In genomic region chr10:26860026-26860541, GRCh38 we compare ENCODE assay signal across 8 cellular contexts. TPM values are rescaled to one million over a fixed set of nuclear protein-coding genes. Genes with fewer than 3 reads are reported as not detected.
A peak's percentile ranks its signal among the peaks of the same experiment; 100 is the strongest.
DNase-seq lines count a peak whose midpoint lies in the region; TF ChIP-seq lines count a peak whose summit lies in the region.

No MANE protein-coding gene starts in this region.

- H3K79me2 ChIP-seq in GM23248 (ENCODE audit: insufficient read depth), result peaks cover 55% of the 10 kb centered on the region
- peaks cover 49% of the 10 kb centered on the region for H3K79me2 ChIP-seq in Loucy (ENCODE audit: insufficient read depth, low read length)

- H3K9me2 ChIP-seq in GM23248 (ENCODE audit: insufficient read depth), result no peaks in the 10 kb centered on the region
- H3K9me2 ChIP-seq in Loucy (replicated peaks; ENCODE audit: low read depth, low read length), result no peaks in the 10 kb centered on the region

- peaks cover 29% of the 10 kb centered on the region for H3K4me1 ChIP-seq in GM23248 (ENCODE audit: insufficient read depth)
- H3K4me1 ChIP-seq in Loucy (ENCODE audit: insufficient read depth, low read length, poor library complexity, severe bottlenecking), result peaks cover 32% of the 10 kb centered on the region
- peaks cover 2 to 25% (median 16%) of the 10 kb centered on the region in 4 donors for H3K4me1 ChIP-seq in liver (ENCODE audit: control insufficient read depth in 4 of 4, insufficient read depth in 4 of 4, low read length in 3 of 4)

- DNase-seq in EL, result peak; percentile 82
- DNase-seq in GM23248, result peak; percentile 83
- DNase-seq in activated CD4-positive, alpha-beta T cell treated with anti-CD3 and anti-CD28 coated beads for 1 hour, result peak; percentile 41
- peak; percentile 82 for DNase-seq in dedifferentiated amniotic fluid mesenchymal stem cell (ENCODE audit: extremely low spot score)
- DNase-seq in stimulated activated CD4-positive, alpha-beta T cell treated with anti-CD3 and anti-CD28 coated beads, Interleukin-4, amount 100 ng/mL, for 1 hour, result peak; percentile 45
- no peak for DNase-seq in DMS153 treated with DMSO at 0.1 percent for 48 hours (lab: John Stamatoyannopoulos, UW; ENCODE audit: unreplicated experiment)

- H3F3A ChIP-seq in GM23248 (ENCODE audit: insufficient read depth), result peaks cover 25% of the 10 kb centered on the region
- no peaks in the 10 kb centered on the region for H3F3A ChIP-seq in Loucy (ENCODE audit: low read depth)

- H3K9ac ChIP-seq in GM23248 (peak overlapping the region; percentile 95), Loucy (ENCODE audit: low read depth, low read length, poor library complexity, severe bottlenecking) (peak overlapping the region; percentile 88), liver (ENCODE audit: low read depth in 1 of 2, low read length in 2 of 2) (peak overlapping the region; percentile 75 to 86)

- peak overlapping the region; percentile 89 for H3K27ac ChIP-seq in GM23248
- H3K27ac ChIP-seq in liver (ENCODE audit: low read depth in 1 of 2, low read length in 2 of 2), result peak overlapping the region; percentile 92 to 95

- H3K4me3 ChIP-seq in GM23248 (peak overlapping the region; percentile 98), Loucy (ENCODE audit: low read length, poor library complexity, severe bottlenecking) (peak overlapping the region; percentile 96), liver (ENCODE audit: low read depth in 1 of 3, low read length in 3 of 3) (peak overlapping the region; percentile 74 to 98 (median 87))

- no peak for TF ChIP-seq RAD21 in liver (IDR thresholded peaks at IDR 0.05)

- H4K20me1 ChIP-seq in GM23248 (ENCODE audit: insufficient read depth) (no peaks in the 10 kb centered on the region; the same call in 1 of the 2 replicates), Loucy (ENCODE audit: insufficient read depth, low read length, poor library complexity, severe bottlenecking) (peaks cover 47% of the 10 kb centered on the region)

- H3K27me3 ChIP-seq in GM23248 (replicated peaks; ENCODE audit: insufficient read depth), result no peaks in the 10 kb centered on the region
- no peaks in the 10 kb centered on the region for H3K27me3 ChIP-seq in Loucy (ENCODE audit: insufficient read depth, low read length, poor library complexity, severe bottlenecking)
- no peaks in the 10 kb centered on the region for H3K27me3 ChIP-seq in liver (ENCODE audit: control insufficient read depth in 4 of 4, insufficient read depth in 4 of 4, low read length in 3 of 4)

- 1% methylated on average over 26 to 36 of the region's 36 CpGs for WGBS in GM23248 (ENCODE audit: low coverage in 1 of 2, low lambda C conversion rate in 2 of 2, missing lambda C conversion rate in 2 of 2), 2 experiments
- under 1% methylated on average over 36 of the region's 36 CpGs for WGBS in liver

- peak overlapping the region; percentile 98 for H3K4me2 ChIP-seq in GM23248 (ENCODE audit: unreplicated experiment)
- H3K4me2 ChIP-seq in Loucy (ENCODE audit: low read depth, low read length, poor library complexity, severe bottlenecking), result peak overlapping the region; percentile 89

- in situ Hi-C loops in GM23248 (cut with MboI), result loop anchor here (10.0 kb wide), 1 partner anchor 525 kb away; no protein-coding TSS in a partner anchor

- H3K36me3 ChIP-seq in GM23248 (ENCODE audit: low read depth) (no peaks in the 10 kb centered on the region), Loucy (ENCODE audit: insufficient read depth, low read length) (no peaks in the 10 kb centered on the region), liver (ENCODE audit: control insufficient read depth in 4 of 4, insufficient read depth in 3 of 4, low read depth in 1 of 4, low read length in 3 of 4) (no peaks in the 10 kb centered on the region)

- H2AFZ ChIP-seq in GM23248, result peak overlapping the region; percentile 91
- peak overlapping the region; percentile 79 for H2AFZ ChIP-seq in Loucy (ENCODE audit: low read length)

- H3K9me3 ChIP-seq in GM23248 (ENCODE audit: low read depth), result no peaks in the 10 kb centered on the region
- H3K9me3 ChIP-seq in Loucy (ENCODE audit: insufficient read depth, low read depth, low read length), result no peaks in the 10 kb centered on the region
- no peaks in the 10 kb centered on the region for H3K9me3 ChIP-seq in liver (ENCODE audit: control insufficient read depth in 4 of 4, low read length in 3 of 4)

- no peak for TF ChIP-seq CTCF in Loucy (conservative IDR thresholded peaks at IDR 0.05; ENCODE audit: low read length)
- no peak for TF ChIP-seq CTCF in liver (IDR thresholded peaks at IDR 0.05; ENCODE audit: low read depth, low read length, missing input control)

TF ChIP-seq in liver, 16 proteins besides CTCF, POLR2A, EP300 and RAD21:
- TF ChIP-seq MAX (IDR thresholded peaks at IDR 0.05), result no peak
- TF ChIP-seq FOXA2 (IDR thresholded peaks at IDR 0.05), result no peak
- no peak for TF ChIP-seq HNF4G (IDR thresholded peaks at IDR 0.05)
- no peak for TF ChIP-seq JUND (IDR thresholded peaks at IDR 0.05)
- TF ChIP-seq ATF3 (IDR thresholded peaks at IDR 0.05), result no peak
- no peak for TF ChIP-seq SP1 (IDR thresholded peaks at IDR 0.05)
- TF ChIP-seq TAF1 (conservative IDR thresholded peaks at IDR 0.05), result no peak
- no peak for TF ChIP-seq RXRA (IDR thresholded peaks at IDR 0.05)
- no peak for TF ChIP-seq GABPA (IDR thresholded peaks at IDR 0.05 in 1 of 2, conservative IDR thresholded peaks at IDR 0.05 in 1 of 2)
- no peak for TF ChIP-seq YY1 (IDR thresholded peaks at IDR 0.05)
- no peak for TF ChIP-seq HNF4A (conservative IDR thresholded peaks at IDR 0.05)
- TF ChIP-seq FOXA1 (IDR thresholded peaks at IDR 0.05), result no peak
- no peak for TF ChIP-seq REST (IDR thresholded peaks at IDR 0.05)
- no peak for TF ChIP-seq ZBTB33 (IDR thresholded peaks at IDR 0.05)
- TF ChIP-seq EGR1 (IDR thresholded peaks at IDR 0.05; ENCODE audit: low read depth in 2 of 2), result no peak
TF ChIP-seq in liver: peak in this region for 0.

RNA-seq across cellular contexts. Expression of gene ABI1, which starts 0.7 kb away (rescaled TPM):
- total RNA-seq in GM23248 (2014; rRNA removed; shearing (Covaris generic)), result 60.3 and 68.2 TPM in 2 replicates
- polyA plus RNA-seq in GM23248 (2016; fragmentation: Nextera tagmentation; extraction: Ambion mirVana) (74.6 and 79.0 TPM in 2 replicates), liver (10 to 100 TPM; 10.7 to 13.9 TPM)
- 10 to 100 TPM; 14.7 to 18.3 TPM for total RNA-seq in liver
